ENCODE assay signal across 8 cellular contexts in the genomic region with DNA sequence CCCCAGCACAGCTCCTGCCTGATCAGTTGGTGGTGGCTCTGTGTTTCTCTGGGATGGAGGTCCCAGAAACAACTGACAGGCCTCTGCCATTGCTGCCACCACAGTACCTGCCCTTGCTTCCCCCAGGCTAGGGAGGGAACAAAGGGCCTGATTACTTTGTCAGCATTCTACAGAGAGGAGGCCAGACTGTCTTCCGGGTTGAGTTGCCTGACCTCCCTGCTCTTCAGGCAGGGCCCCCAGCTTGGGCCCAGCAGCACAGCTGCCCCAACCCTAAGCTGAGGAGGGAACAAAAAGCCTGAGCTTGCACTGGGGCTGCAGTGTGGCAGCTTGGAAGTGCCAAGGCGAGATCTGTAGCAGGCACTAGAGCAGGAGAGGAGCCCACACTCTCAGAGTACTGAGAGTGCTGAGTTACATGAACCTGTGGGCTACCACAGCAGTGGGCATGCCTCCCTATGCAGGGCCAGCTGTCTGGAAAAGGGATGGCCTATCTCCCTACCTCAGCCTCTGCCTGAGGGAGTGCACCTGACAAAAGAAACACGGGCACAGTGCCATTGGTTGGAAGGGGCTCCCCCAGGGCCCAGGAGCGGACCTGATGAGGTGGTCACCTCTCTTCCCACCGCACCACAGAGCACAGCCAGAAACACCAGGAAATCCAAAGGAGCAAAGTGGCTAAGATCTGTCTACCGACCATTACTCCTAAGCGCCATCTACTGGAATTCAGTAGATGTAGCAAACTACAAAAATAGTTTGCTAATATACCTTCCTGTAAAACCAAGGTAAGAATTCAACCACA. TPM values are rescaled to one million over a fixed set of nuclear protein-coding genes. Genes with fewer than 3 reads are reported as not detected.
DNase-seq lines count a peak whose midpoint lies in the region; ATAC-seq and TF ChIP-seq lines count a peak whose summit lies in the region.

No MANE protein-coding gene starts in this region.

- H3K4me3 Mint-ChIP-seq in Caco-2 (ENCODE audit: unreplicated experiment) = no peak overlapping the region

- no peaks in the 10 kb centered on the region; the same call in 1 of the 2 replicates for H3K9me3 ChIP-seq in Caco-2
- H3K9me3 ChIP-seq in Peyer's patch = no peaks in the 10 kb centered on the region
- no peaks in the 10 kb centered on the region for H3K9me3 ChIP-seq in upper lobe of left lung

- H3K27ac ChIP-seq in Peyer's patch (peak overlapping the region in 1 of 4 donors; percentile 69), upper lobe of left lung (no peak overlapping the region)

- CTCF ChIA-PET in Caco-2 (lab: Charles Lee) = interaction anchor here (2.1 kb wide), 1 partner anchor 24 kb away, joined by 8 read pairs; the partner anchor contains the start of gene SLC25A15

- TF ChIP-seq POLR2A in Peyer's patch (IDR thresholded peaks at IDR 0.05) (no peak), upper lobe of left lung (IDR thresholded peaks at IDR 0.05) (no peak)

- H3K4me1 ChIP-seq in Caco-2 (no peaks in the 10 kb centered on the region; the same call in 1 of the 2 replicates), Peyer's patch (no peaks in the 10 kb centered on the region), upper lobe of left lung (no peaks in the 10 kb centered on the region)

- peaks cover 10% of the 10 kb centered on the region for H3K9me3 Mint-ChIP-seq in Caco-2 (ENCODE audit: unreplicated experiment)

- intact Hi-C loops in Caco-2 (cut with micrococcal nuclease; ENCODE audit: unreplicated experiment) = loop anchor here (1.0 to 2.0 kb wide), 2 partner anchors 25 to 37 kb away; partner anchors contain the start of gene SLC25A15

- peaks cover 12% of the 10 kb centered on the region for H3K36me3 Mint-ChIP-seq in Caco-2 (ENCODE audit: insufficient read depth, unreplicated experiment)

- 66 to 68% methylated on average over 5 to 7 of the region's 7 CpGs for WGBS in upper lobe of left lung, 2 donors

- TF ChIP-seq EP300 in upper lobe of left lung (IDR thresholded peaks at IDR 0.05) = no peak

- no TSS peak for BruUV-seq in Caco-2 (replicated peaks; lab: Mats Ljungman, UMichigan)

- peak; percentile 58 to 67 for TF ChIP-seq CTCF in Caco-2 (IDR thresholded peaks at IDR 0.05; ENCODE audit: insufficient read depth in 1 of 2, low read depth in 1 of 2, low read length in 1 of 2, severe bottlenecking in 1 of 2, unreplicated experiment in 1 of 2)
- TF ChIP-seq CTCF in Peyer's patch (IDR thresholded peaks at IDR 0.05) = peak in 4 of 6 experiments; percentile 48 to 82 (median 81)
- TF ChIP-seq CTCF in fibroblast of villous mesenchyme (IDR thresholded peaks at IDR 0.05; ENCODE audit: insufficient read depth, low read depth, low read length) = peak; percentile 76
- peak in 5 of 6 experiments; percentile 31 to 58 (median 45) for TF ChIP-seq CTCF in upper lobe of left lung (IDR thresholded peaks at IDR 0.05)

- H3K27ac Mint-ChIP-seq in Caco-2 (ENCODE audit: unreplicated experiment) = no peak overlapping the region

- DNase-seq in Caco-2 (peak in 1 of 2 experiments; percentile 19), H4 (ENCODE audit: low spot score) (peak; percentile 10), Peyer's patch (peak in 1 of 3 donors; percentile 53), fibroblast of villous mesenchyme (ENCODE audit: low read depth) (peak; percentile 56), upper lobe of left lung (peak in 1 of 2 donors; percentile 38), NCI-H345 treated with DMSO at 0.1 percent for 48 hours (lab: John Stamatoyannopoulos, UW; ENCODE audit: unreplicated experiment) (no peak), amniotic stem cell (lab: John Stamatoyannopoulos, UW) (no peak), DMS79 treated with DMSO at 0.1 percent for 48 hours (lab: John Stamatoyannopoulos, UW) (no peak)

- POLR2A ChIA-PET in Caco-2 (lab: Charles Lee) = no interaction called here

- no peaks in the 10 kb centered on the region for H3K4me1 Mint-ChIP-seq in Caco-2 (ENCODE audit: low read depth, unreplicated experiment)

- ATAC-seq in upper lobe of left lung (ENCODE audit: low FRiP score in 2 of 2) = peak; percentile 53 to 62

- H3K27me3 Mint-ChIP-seq in Caco-2 (ENCODE audit: insufficient read depth, unreplicated experiment) = no peaks in the 10 kb centered on the region

- H3K36me3 ChIP-seq in Caco-2 (ENCODE audit: control insufficient read depth, insufficient read depth, low read length) (peaks cover 2% of the 10 kb centered on the region; the same call in 1 of the 2 replicates), Peyer's patch (peaks cover 0 to 37% (median 0%) of the 10 kb centered on the region in 3 donors), upper lobe of left lung (peaks cover 0 to 20% (median 0%) of the 10 kb centered on the region in 4 donors)

- H3K4me3 ChIP-seq in Caco-2 (ENCODE audit: low read depth, low read length) (no peak overlapping the region), Peyer's patch (no peak overlapping the region), fibroblast of villous mesenchyme (ENCODE audit: low read depth, low read length) (no peak overlapping the region), upper lobe of left lung (no peak overlapping the region)

- H3K27me3 ChIP-seq in Caco-2 (replicated peaks; ENCODE audit: control insufficient read depth, insufficient read depth, low read length) (no peaks in the 10 kb centered on the region), Peyer's patch (no peaks in the 10 kb centered on the region), upper lobe of left lung (no peaks in the 10 kb centered on the region)

RNA-seq across cellular contexts. Expression of gene SLC25A15, which starts 24.4 kb away (rescaled TPM):
- total RNA-seq in Caco-2 (2022) (22.6 and 27.4 TPM in 2 replicates), Peyer's patch (10 to 100 TPM; 19.0 to 92.8 (median 75.5) TPM), fibroblast of villous mesenchyme (19.4 and 20.0 TPM in 2 replicates), upper lobe of left lung (1 to 10 TPM in 5 of 6 donors, not detected in 1; 4.7 to 9.9 (median 5.8) TPM)
- total RNA-seq in H4 (2014; rRNA removed; shearing (Covaris generic)) = 13.7 and 16.5 TPM in 2 replicates

RNA-seq across cellular contexts. Expression of gene MRPS31, which starts 42.9 kb away (rescaled TPM):
- 34.4 and 37.0 TPM in 2 replicates for total RNA-seq in Caco-2 (2022)
- total RNA-seq in H4 (2014; rRNA removed; shearing (Covaris generic)) = 10.3 and 12.8 TPM in 2 replicates
- 10 to 100 TPM; 12.4 to 26.8 (median 18.9) TPM for total RNA-seq in Peyer's patch
- total RNA-seq in fibroblast of villous mesenchyme = 14.5 and 18.1 TPM in 2 replicates
- 10 to 100 TPM in 5 of 6 donors, 1 to 10 TPM in 1; 8.3 to 31.1 (median 14.8) TPM for total RNA-seq in upper lobe of left lung

Comparison
In these comparisons a context has a peak if more than half of its experiments do, and no peak if none do; other contexts are left out.
1. DNase-seq: peak in H4 (single experiment) and fibroblast of villous mesenchyme (single experiment); none in NCI-H345 treated with DMSO at 0.1 percent for 48 hours (single experiment), amniotic stem cell (single experiment) and DMS79 treated with DMSO at 0.1 percent for 48 hours (single experiment).
2. Peak in every context shown above with its lines, with median percentiles within 50 percentile points of each other: CTCF ChIP-seq.